ENCODE assay signal across 24 cellular contexts in the genomic region with DNA sequence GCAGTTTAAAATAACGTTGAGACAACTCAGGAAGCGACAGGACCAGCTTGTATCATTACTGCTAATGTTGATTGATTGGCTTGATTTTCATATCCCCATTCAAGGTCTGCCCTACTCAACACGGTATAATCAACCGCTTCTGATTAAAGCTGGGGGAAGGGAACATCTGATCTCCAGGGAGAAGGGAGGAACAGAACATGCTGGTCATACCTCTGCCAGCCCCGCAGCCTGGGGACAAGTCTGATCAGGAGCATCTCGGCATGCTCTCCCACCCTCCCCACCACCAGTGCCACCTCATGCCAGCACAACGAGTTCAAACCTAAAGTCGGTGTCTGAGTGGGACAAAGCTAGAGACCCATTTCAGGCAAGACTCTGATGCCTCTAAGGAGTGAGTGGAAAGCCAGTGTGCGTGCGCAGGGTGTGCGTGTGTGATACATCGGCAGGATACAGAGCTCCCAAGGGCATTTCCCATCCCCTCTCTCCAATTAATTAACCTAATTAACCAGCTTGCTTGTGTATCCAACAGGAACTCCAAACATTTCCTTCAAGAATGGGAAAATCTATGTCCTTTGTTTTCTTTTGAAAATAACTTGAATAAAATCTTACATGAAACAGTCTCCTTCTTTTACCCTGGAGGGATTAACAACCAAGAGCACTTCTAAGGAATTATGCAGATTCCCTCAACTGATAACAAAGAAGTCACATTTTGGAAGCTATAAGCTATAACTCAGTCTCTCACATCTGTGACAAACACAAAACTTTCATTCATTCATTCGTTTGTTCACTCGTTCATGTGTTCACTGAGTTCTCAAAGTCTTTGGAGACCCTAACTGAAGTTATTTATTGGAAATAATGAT. TPM values are rescaled to one million over a fixed set of nuclear protein-coding genes. Genes with fewer than 3 reads are reported as not detected.
DNase-seq lines count a peak whose midpoint lies in the region; ATAC-seq and TF ChIP-seq lines count a peak whose summit lies in the region.
"Had no signal": no experiment of that assay in that cellular context is flagged by ENCODE, and none has a peak within 500 bp of the region (broad histone marks: within the 10 kb centered on the region; RNA-seq: fewer than 3 reads in every experiment).

No MANE protein-coding gene starts in this region.

- H4K8ac ChIP-seq in mesenchymal stem cell (ENCODE audit: low read length) = peak overlapping the region; percentile 85

- H3K36me3 ChIP-seq in BLaER1 (peaks cover 36% of the 10 kb centered on the region), mesenchymal stem cell (ENCODE audit: control insufficient read depth in 1 of 2, insufficient read depth in 2 of 2, low read depth in 1 of 2, low read length in 2 of 2) (peaks cover 7 to 20% of the 10 kb centered on the region in 2 experiments)
- H3K36me3 ChIP-seq: ovary had no signal

- peak overlapping the region in 1 of 2 experiments; percentile 28 for H3K18ac ChIP-seq in mesenchymal stem cell (ENCODE audit: low read depth in 1 of 2, low read length in 2 of 2)

- no peak overlapping the region for H2BK120ac ChIP-seq in mesenchymal stem cell (ENCODE audit: low read depth, low read length)

- DNase-seq in NCI-H146 (lab: John Stamatoyannopoulos, UW) (peak; percentile 72), RWPE1 (ENCODE audit: low spot score) (no peak), mesenchymal stem cell (no peak), T-helper 9 cell (no peak)
- DNase-seq in activated CD4-positive, alpha-beta T cell treated with anti-CD3 and anti-CD28 coated beads for 1 hour = no peak
- DNase-seq: activated CD4-positive, alpha-beta memory T cell treated with anti-CD3 and anti-CD28 coated beads, Interleukin-2, amount 10 ng/mL, durations not matched to agents 7 days and 5 days; activated CD4-positive, CD25-positive, alpha-beta regulatory T cell; activated effector memory CD4-positive, alpha-beta T cell treated with Interleukin-2 at 50 U/mL for 16 hours; CD4-positive, alpha-beta memory T cell; DMS53; GDM1; H9; KBM-7; midbrain; MM.1S; NCI-H187 treated with DMSO at 0.1 percent for 48 hours; ovary; RPMI8226; stimulated activated CD4-positive, alpha-beta T cell treated with anti-CD3 and anti-CD28 coated beads, Interleukin-1b, Interleukin-23, amount 100 ng/mL, for 48 hours had no signal

- H4K20me1 ChIP-seq in BLaER1 = peaks cover 51% of the 10 kb centered on the region

- H2AK5ac ChIP-seq in mesenchymal stem cell (ENCODE audit: low read length, severe bottlenecking) = no peak overlapping the region

- 94% methylated on average over 12 of the region's 14 CpGs for WGBS in mesenchymal stem cell

- H3K9me3 ChIP-seq in BLaER1 (no peaks in the 10 kb centered on the region), mesenchymal stem cell (ENCODE audit: control insufficient read depth, low read length) (no peaks in the 10 kb centered on the region)
- H3K9me3 ChIP-seq: ovary, suprapubic skin, vagina had no signal

- peaks cover 71% of the 10 kb centered on the region for H3K4me1 ChIP-seq in BLaER1
- peaks cover 9% of the 10 kb centered on the region for H3K4me1 ChIP-seq in mesenchymal stem cell (ENCODE audit: control insufficient read depth, insufficient read depth, low read depth, low read length)

- POLR2A ChIA-PET in RWPE1 (lab: Yijun Ruan, JAX; ENCODE audit: low non-redundant PET) = no interaction called here

- TF ChIP-seq CTCF in RWPE1 (conservative IDR thresholded peaks at IDR 0.05; ENCODE audit: low read depth) = no peak

- no peak overlapping the region for H3K4me3 ChIP-seq in BLaER1
- H3K4me3 ChIP-seq in mesenchymal stem cell (ENCODE audit: insufficient read depth in 1 of 2, low read depth in 1 of 2, low read length in 2 of 2) = no peak overlapping the region
- H3K4me3 ChIP-seq: ovary, suprapubic skin, vagina had no signal

- no peak overlapping the region for H3K4ac ChIP-seq in mesenchymal stem cell (ENCODE audit: low read depth in 1 of 2, low read length in 2 of 2)

- H3K27me3 ChIP-seq in BLaER1 (no peaks in the 10 kb centered on the region), mesenchymal stem cell (ENCODE audit: control insufficient read depth in 1 of 2, insufficient read depth in 1 of 2, low read length in 2 of 2) (no peaks in the 10 kb centered on the region)
- H3K27me3 ChIP-seq: ovary, suprapubic skin, vagina had no signal

- H2BK5ac ChIP-seq in mesenchymal stem cell (ENCODE audit: low read depth, low read length, poor library complexity, severe bottlenecking) = no peak overlapping the region

- no peak overlapping the region for H2AFZ ChIP-seq in mesenchymal stem cell (ENCODE audit: low read depth, low read length)

- no peak for ATAC-seq in HG02678 (IDR thresholded peaks at IDR 0.05; ENCODE audit: unreplicated experiment)
- ATAC-seq: stimulated activated effector memory CD8-positive, alpha-beta T cell treated with anti-CD3 and anti-CD28 coated beads, Interleukin-12 subunit alpha, Interleukin-12 subunit beta, amount 100 ng/mL, for 72 hours had no signal

- H2BK12ac ChIP-seq in mesenchymal stem cell (ENCODE audit: low read length in 2 of 2) = no peak overlapping the region

- no peak overlapping the region for H4K91ac ChIP-seq in mesenchymal stem cell (ENCODE audit: low read length)

- H3K27ac ChIP-seq in BLaER1 (no peak overlapping the region), RWPE1 (0 out of 2 replicates have a peak overlapping the region, but pooled peaks have one; percentile 30), mesenchymal stem cell (ENCODE audit: low read length, poor library complexity, severe bottlenecking) (no peak overlapping the region)
- H3K27ac ChIP-seq: ovary, suprapubic skin, vagina had no signal

- CTCF ChIA-PET in RWPE1 (lab: Yijun Ruan, JAX) = interaction anchor here (0.6 kb wide), 1 partner anchor 41 kb away, joined by 3 read pairs; no protein-coding TSS in a partner anchor

- H3K9ac ChIP-seq in BLaER1 (no peak overlapping the region), mesenchymal stem cell (ENCODE audit: low read length) (no peak overlapping the region)

- H3K23ac ChIP-seq in mesenchymal stem cell (ENCODE audit: low read length in 2 of 2) = no peak overlapping the region

- H2BK15ac ChIP-seq in mesenchymal stem cell (ENCODE audit: low read depth, poor library complexity, severe bottlenecking) = no peak overlapping the region

- H3K14ac ChIP-seq in mesenchymal stem cell (ENCODE audit: low read length in 2 of 2) = no peak overlapping the region

- peak overlapping the region; percentile 46 for H3K4me2 ChIP-seq in BLaER1
- H3K4me2 ChIP-seq in mesenchymal stem cell (ENCODE audit: low read length, poor library complexity, severe bottlenecking) = no peak overlapping the region

- H3K79me1 ChIP-seq in mesenchymal stem cell (replicated peaks; ENCODE audit: low read length, poor library complexity, severe bottlenecking) = peaks cover 22% of the 10 kb centered on the region

RNA-seq across cellular contexts. Expression of gene ATPAF2, which starts 10.1 kb away (rescaled TPM):
- polyA plus RNA-seq in mesenchymal stem cell (2013, experiment 1 of 2) = 13.9 TPM
- polyA plus RNA-seq in mesenchymal stem cell (2013, experiment 2 of 2) = 12.1 TPM

RNA-seq across cellular contexts. Expression of gene GID4, which starts 10.3 kb away (rescaled TPM):
- 7.1 TPM for polyA plus RNA-seq in mesenchymal stem cell (2013, experiment 1 of 2)
- polyA plus RNA-seq in mesenchymal stem cell (2013, experiment 2 of 2) = 7.2 TPM

RNA-seq across cellular contexts. Expression of gene DRC3, which starts 56.2 kb away (rescaled TPM):
- polyA plus RNA-seq in mesenchymal stem cell (2013, experiment 1 of 2) = 0.23 TPM
- 0.25 TPM for polyA plus RNA-seq in mesenchymal stem cell (2013, experiment 2 of 2)

RNA-seq across cellular contexts. Expression of gene TOM1L2, which starts 56.7 kb away (rescaled TPM):
- 40.1 TPM for polyA plus RNA-seq in mesenchymal stem cell (2013, experiment 1 of 2)
- 35.1 TPM for polyA plus RNA-seq in mesenchymal stem cell (2013, experiment 2 of 2)

RNA-seq across cellular contexts. Expression of gene DRG2, which starts 58.8 kb away (rescaled TPM):
- 25.6 TPM for polyA plus RNA-seq in mesenchymal stem cell (2013, experiment 1 of 2)
- 26.0 TPM for polyA plus RNA-seq in mesenchymal stem cell (2013, experiment 2 of 2)
